In genomic region chr6:5260661-5261544, GRCh38 we compare ENCODE assay signal across 8 cellular contexts. TPM values are rescaled to one million over a fixed set of nuclear protein-coding genes. Genes with fewer than 3 reads are reported as not detected.
DNase-seq lines count a peak whose midpoint lies in the region; ATAC-seq and TF ChIP-seq lines count a peak whose summit lies in the region.

Gene FARS2 (plus strand): TSS chr6:5261513.
Gene LYRM4 (minus strand): TSS chr6:5260950. CDS start chr6:5260733, 217 bp downstream.

- no peaks in the 10 kb centered on the region for H3K9me3 ChIP-seq in CD8-positive, alpha-beta T cell (ENCODE audit: low read length)

- peak; percentile 86 to 98 (median 91) for DNase-seq in CD8-positive, alpha-beta T cell
- DNase-seq in HPDE6-E6E7 (ENCODE audit: extremely low spot score) (peak; percentile 75), NK-92 (lab: John Stamatoyannopoulos, UW; ENCODE audit: unreplicated experiment) (peak; percentile 9), lung microvascular endothelial cell (ENCODE audit: low read depth in 2 of 2) (peak; percentile 89 to 91)
- DNase-seq in activated CD8-positive, alpha-beta memory T cell treated with anti-CD3 and anti-CD28 coated beads for 24 hours = peak; percentile 99
- peak; percentile 86 for DNase-seq in effector CD4-positive, alpha-beta T cell
- peak; percentile 83 to 90 (median 87) for DNase-seq in stimulated activated CD4-positive, alpha-beta T cell treated with anti-CD3 and anti-CD28 coated beads, TNF-alpha, amount 100 ng/mL, for 4 hours (ENCODE audit: low read depth in 3 of 3)

- H3K4me1 ChIP-seq in CD8-positive, alpha-beta T cell (ENCODE audit: insufficient read depth, low read length) = peaks cover 17% of the 10 kb centered on the region

- peaks cover 37% of the 10 kb centered on the region for H3K4me1 Mint-ChIP-seq in CD8-positive, alpha-beta T cell (ENCODE audit: low read depth)

- ATAC-seq in CD8-positive, alpha-beta T cell = peak; percentile 82
- ATAC-seq in GM19467 (IDR thresholded peaks at IDR 0.05; ENCODE audit: unreplicated experiment) = peak; percentile 73

- H3K27ac Mint-ChIP-seq in CD8-positive, alpha-beta T cell = peak within 1 kb of the TSS; percentile 100

- H3K9me3 Mint-ChIP-seq in CD8-positive, alpha-beta T cell = no peaks in the 10 kb centered on the region

- peak within 1 kb of the TSS; percentile 93 for H3K4me3 ChIP-seq in CD8-positive, alpha-beta T cell (ENCODE audit: low read depth, low read length)

- no peaks in the 10 kb centered on the region for H3K27me3 ChIP-seq in CD8-positive, alpha-beta T cell (ENCODE audit: insufficient read depth, low read length)

- POLR2A ChIA-PET in CD8-positive, alpha-beta T cell (lab: Charles Lee) = interaction anchor here (0.6 to 3.2 kb wide), 7 partner anchors 10 to 1332 kb away, joined by 3 to 18 read pairs (median 3); a partner anchor contains a TSS

- peak within 1 kb of the TSS; percentile 98 for H3K4me3 Mint-ChIP-seq in CD8-positive, alpha-beta T cell

- no peaks in the 10 kb centered on the region for H3K36me3 ChIP-seq in CD8-positive, alpha-beta T cell (ENCODE audit: insufficient read depth, low read length)

- peaks cover 30% of the 10 kb centered on the region for H3K36me3 Mint-ChIP-seq in CD8-positive, alpha-beta T cell

- peak within 1 kb of the TSS; percentile 97 for H3K27ac ChIP-seq in CD8-positive, alpha-beta T cell (ENCODE audit: low read depth, low read length)

- no peaks in the 10 kb centered on the region for H3K27me3 Mint-ChIP-seq in CD8-positive, alpha-beta T cell (ENCODE audit: low read depth)

- CTCF ChIA-PET in CD8-positive, alpha-beta T cell (lab: Charles Lee) = interaction anchor here (0.6 to 1.7 kb wide), 2 partner anchors 117 to 283 kb away, joined by 3 to 9 read pairs; no protein-coding TSS in a partner anchor

- no peak for TF ChIP-seq CTCF in CD8-positive, alpha-beta T cell (IDR thresholded peaks at IDR 0.05)

- intact Hi-C loops in CD8-positive, alpha-beta T cell (cut with DNase I, micrococcal nuclease) = loop anchor here (1.0 to 10.0 kb wide), 10 partner anchors 87 to 1846 kb away; partner anchors contain the start of genes ECI2 (in 2 of the 2) and RREB1 (in 1 of the 2)

RNA-seq across cellular contexts. Expression of gene FARS2, which starts in this region (rescaled TPM):
- 10 to 100 TPM in 1 of 2 experiments, 1 to 10 TPM in 1; 9.1 to 10.5 TPM for total RNA-seq in CD8-positive, alpha-beta T cell
- 21.4 and 22.0 TPM in 2 replicates for total RNA-seq in lung microvascular endothelial cell

RNA-seq across cellular contexts. Expression of gene LYRM4, which starts in this region (rescaled TPM):
- 10 to 100 TPM; 23.4 to 24.3 TPM for total RNA-seq in CD8-positive, alpha-beta T cell
- 14.6 and 14.7 TPM in 2 replicates for total RNA-seq in lung microvascular endothelial cell

Comparison
In these comparisons a context has a peak if more than half of its experiments do, and no peak if none do; other contexts are left out.
1. Peak in every context shown above with its lines: DNase-seq, ATAC-seq, H3K4me3 ChIP-seq and H3K27ac ChIP-seq.
2. DNase-seq: peak in every context shown above with its lines; median percentile 99 in activated CD8-positive, alpha-beta memory T cell treated with anti-CD3 and anti-CD28 coated beads for 24 hours; 91 in CD8-positive, alpha-beta T cell; 90 in lung microvascular endothelial cell; 87 in stimulated activated CD4-positive, alpha-beta T cell treated with anti-CD3 and anti-CD28 coated beads, TNF-alpha, amount 100 ng/mL, for 4 hours; 86 in effector CD4-positive, alpha-beta T cell; 75 in HPDE6-E6E7; 9 in NK-92.